ENCODE assay signal across 8 cellular contexts in the genomic region with DNA sequence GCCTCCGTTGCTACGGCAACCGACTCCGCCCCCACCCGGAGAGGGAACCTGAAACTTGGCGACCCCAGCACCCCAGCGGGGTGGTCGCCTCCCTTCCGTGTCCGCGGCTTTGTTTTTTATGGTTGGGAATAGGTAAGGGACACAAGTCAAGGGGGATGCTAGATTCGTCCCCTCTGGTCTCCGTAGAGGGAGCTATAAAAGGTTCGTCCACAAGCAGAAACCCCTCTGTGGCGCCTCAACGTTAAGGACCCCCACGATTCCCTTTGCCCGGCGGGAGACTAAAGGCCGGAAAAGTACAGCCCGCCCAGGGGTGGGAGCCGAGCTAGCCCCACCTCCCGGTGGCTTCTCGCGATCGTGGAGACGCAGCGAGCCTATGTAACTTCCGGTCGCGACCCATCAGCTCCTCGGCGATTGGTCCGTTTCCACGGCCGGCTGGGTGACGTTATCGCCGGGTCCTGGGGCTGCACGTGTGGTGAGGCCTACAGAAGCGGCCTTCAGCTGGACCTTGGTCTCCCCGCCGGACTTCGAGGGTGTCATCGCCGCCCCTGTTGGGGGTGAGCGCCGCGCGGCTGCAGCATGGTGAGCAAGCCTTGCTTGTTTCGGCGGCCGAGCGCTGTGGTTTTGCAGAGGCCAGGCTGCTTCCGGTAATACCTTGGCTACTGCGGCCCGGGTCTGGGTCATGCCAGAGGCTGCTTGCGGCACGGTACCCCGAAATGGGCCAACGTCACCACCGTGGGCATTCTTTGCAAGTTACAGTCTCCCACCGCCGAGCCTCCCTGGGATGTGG. TPM values are rescaled to one million over a fixed set of nuclear protein-coding genes. Genes with fewer than 3 reads are reported as not detected.
DNase-seq lines count a peak whose midpoint lies in the region; ATAC-seq and TF ChIP-seq lines count a peak whose summit lies in the region.

LTV1 (plus strand) TSS at position 437 of the 787 bp plus-strand sequence; CDS start at position 577, 140 bp downstream.

- in situ Hi-C loops in GM13976 (cut with MboI; ENCODE audit: low sequenced_read_pairs, unreplicated experiment) = no loop called here

- H3K27ac ChIP-seq in heart right ventricle (peak within 1 kb of the TSS; percentile 7 to 98 (median 92)), upper lobe of left lung (peak within 1 kb of the TSS; percentile 95 to 96 (median 96))

- TF ChIP-seq CTCF in GM13976 (IDR thresholded peaks at IDR 0.05; ENCODE audit: borderline replicate concordance, control extremely low read depth, extremely low read depth, insufficient read depth, missing control alignments) (no peak), heart right ventricle (IDR thresholded peaks at IDR 0.05) (peak in 4 of 9 donors; percentile 9 to 24 (median 19)), upper lobe of left lung (IDR thresholded peaks at IDR 0.05) (peak in 1 of 6 experiments; percentile 13)

- TF ChIP-seq EP300 in upper lobe of left lung (IDR thresholded peaks at IDR 0.05) = no peak

- peak in 3 of 4 donors; percentile 12 to 80 (median 58) for TF ChIP-seq POLR2A in upper lobe of left lung (IDR thresholded peaks at IDR 0.05)

- no peaks in the 10 kb centered on the region for H3K27me3 ChIP-seq in heart right ventricle
- no peaks in the 10 kb centered on the region for H3K27me3 ChIP-seq in upper lobe of left lung

- H3K4me3 ChIP-seq in heart right ventricle (peak within 1 kb of the TSS; percentile 56 to 94 (median 78)), upper lobe of left lung (peak within 1 kb of the TSS; percentile 79 to 94 (median 84))

- ATAC-seq in HG02870 (IDR thresholded peaks at IDR 0.05; ENCODE audit: unreplicated experiment) (peak; percentile 99), heart right ventricle (peak; percentile 99 to 100 (median 100)), upper lobe of left lung (ENCODE audit: low FRiP score in 2 of 2) (peak; percentile 99)

- H3K36me3 ChIP-seq in heart right ventricle (peaks cover 0 to 38% (median 27%) of the 10 kb centered on the region in 9 donors), upper lobe of left lung (peaks cover 7 to 33% (median 26%) of the 10 kb centered on the region in 4 donors)

- 1% methylated on average over 62 to 64 of the region's 64 CpGs for WGBS in heart right ventricle, 2 donors
- WGBS in upper lobe of left lung, 2 donors = 0% methylated on average over 25 to 54 of the region's 64 CpGs

- H3K9me3 ChIP-seq in heart right ventricle (no peaks in the 10 kb centered on the region), upper lobe of left lung (no peaks in the 10 kb centered on the region)

- DNase-seq in GM13976 (ENCODE audit: low spot score) (peak; percentile 99), NCI-H146 treated with DMSO at 0.1 percent for 48 hours (lab: John Stamatoyannopoulos, UW; ENCODE audit: unreplicated experiment) (peak; percentile 98), amniotic epithelial cell (ENCODE audit: low read depth) (peak; percentile 94), heart right ventricle (peak; percentile 96 to 97), posterior cingulate gyrus (peak; percentile 95 to 100 (median 98)), upper lobe of left lung (peak; percentile 96 to 97)

- intact Hi-C loops in T-helper 1 cell treated with Interleukin-12 subunit alpha and Interleukin-12 subunit beta and Interleukin-4 antibody, amounts not matched to agents 30 ng/mL and 1 ng/mL, for 36 hours (cut with micrococcal nuclease) = loop anchor here (1.0 to 10.0 kb wide), 18 partner anchors 29 to 1696 kb away; partner anchors contain the start of genes ADAT2, FUCA2, NMBR and PEX3
- intact Hi-C loops in heart right ventricle (cut with DNase I) (loop anchor here in 8 of 10 donors (1.0 to 10.0 kb wide), 11 partner anchors 96 to 268 kb away; partner anchors contain the start of genes PHACTR2 (in 3 of the 8) and PLAGL1 (in 1 of the 8)), posterior cingulate gyrus (cut with DNase I) (loop anchor here (5.0 to 10.0 kb wide), 3 partner anchors 166 to 268 kb away; partner anchors contain the start of genes PHACTR2 and SF3B5)

- peaks cover 0 to 19% (median 13%) of the 10 kb centered on the region in 9 donors for H3K4me1 ChIP-seq in heart right ventricle
- H3K4me1 ChIP-seq in upper lobe of left lung = peaks cover 16 to 25% (median 20%) of the 10 kb centered on the region in 4 donors

RNA-seq across cellular contexts. Expression of gene LTV1, which starts in this region (rescaled TPM):
- 30.2 and 33.1 TPM in 2 replicates for total RNA-seq in T-helper 1 cell treated with Interleukin-12 subunit alpha and Interleukin-12 subunit beta and Interleukin-4 antibody, amounts not matched to agents 30 ng/mL and 1 ng/mL, for 36 hours
- total RNA-seq in heart right ventricle = 10 to 100 TPM in 8 of 10 donors, 1 to 10 TPM in 2; 6.9 to 19.4 (median 12.5) TPM
- polyA plus RNA-seq in heart right ventricle = 10 to 100 TPM in 1 of 2 donors, 1 to 10 TPM in 1; 9.7 to 22.4 TPM
- 10 to 100 TPM; 18.7 to 29.3 (median 21.5) TPM for total RNA-seq in upper lobe of left lung

Comparison
In these comparisons a context has a peak if more than half of its experiments do, and no peak if none do; other contexts are left out.
1. Peak in every context shown above with its lines: DNase-seq, ATAC-seq, H3K4me3 ChIP-seq and H3K27ac ChIP-seq.